In genomic region chrX:13084611-13085010, GRCh38 we compare ENCODE assay signal across 1 cellular context.
TF ChIP-seq lines count a peak whose summit lies in the region.

No MANE protein-coding gene starts in this region.

TF ChIP-seq in K562, 482 proteins besides CTCF, POLR2A, EP300 and RAD21:
- no peak for TF ChIP-seq NBN (IDR thresholded peaks at IDR 0.05; ENCODE audit: low read depth)
- no peak for TF ChIP-seq DPF2 (IDR thresholded peaks at IDR 0.05)
- TF ChIP-seq CREB3L1 (IDR thresholded peaks at IDR 0.05; ENCODE audit: borderline replicate concordance, low read depth): no peak
- TF ChIP-seq SOX6 (IDR thresholded peaks at IDR 0.05): 0 out of 2 replicates have a peak, but pooled peaks have one; percentile 68
- TF ChIP-seq HDAC1 (IDR thresholded peaks at IDR 0.05): no peak
- no peak for TF ChIP-seq ESRRA (IDR thresholded peaks at IDR 0.05; ENCODE audit: borderline replicate concordance, low read depth)
- TF ChIP-seq RCOR1 (IDR thresholded peaks at IDR 0.05; ENCODE audit: borderline replicate concordance in 1 of 2, low read depth in 2 of 2, low read length in 2 of 2): 0 out of 4 replicates have a peak, but pooled peaks of 1 of the 2 experiments have one; percentile 13
- no peak for TF ChIP-seq NFYB (IDR thresholded peaks at IDR 0.05; ENCODE audit: extremely low read depth, insufficient read length)
- TF ChIP-seq CAMTA2 (CRISPR knock-in tag; conservative IDR thresholded peaks at IDR 0.05): no peak
- no peak for TF ChIP-seq RHOXF2B (CRISPR knock-in tag; conservative IDR thresholded peaks at IDR 0.05)
- no peak for TF ChIP-seq SPI1 (IDR thresholded peaks at IDR 0.05; ENCODE audit: borderline replicate concordance, low read depth, low read length)
- TF ChIP-seq KDM1A (IDR thresholded peaks at IDR 0.05): peak in 1 of 2 experiments; percentile 25; a peak in 1 of 4 replicates
- TF ChIP-seq DDX20 (tag; IDR thresholded peaks at IDR 0.05; ENCODE audit: low read depth): no peak
- TF ChIP-seq ZNF395 (CRISPR knock-in tag; IDR thresholded peaks at IDR 0.05): no peak
- no peak for TF ChIP-seq TAL1 (IDR thresholded peaks at IDR 0.05)
TF ChIP-seq in K562: peak in this region for 3.
